In genomic region chr2:220318508-220318907, GRCh38 we compare ENCODE assay signal across 30 cellular contexts.
"Had no signal": no experiment of that assay in that cellular context is flagged by ENCODE, and none has a peak within 500 bp of the region (broad histone marks: within the 10 kb centered on the region; RNA-seq: fewer than 3 reads in every experiment).

No MANE protein-coding gene starts in this region.

- H3K79me2 ChIP-seq: parathyroid adenoma had no signal

- H3K4me3 ChIP-seq: neural progenitor cell, ovary, psoas muscle, right lobe of liver, sigmoid colon, stomach, suprapubic skin, testis, tibial artery, transverse colon, upper lobe of right lung, vagina had no signal

- H3K4me3 Mint-ChIP-seq: naive thymus-derived CD4-positive, alpha-beta T cell; natural killer cell; nephron; neural progenitor cell; stimulated activated effector memory CD8-positive, alpha-beta T cell treated with anti-CD3 and anti-CD28 coated beads, Interleukin-12 subunit alpha, Interleukin-12 subunit beta, amount 100 ng/mL, for 72 hours; stimulated activated naive B cell treated with anti-CD40 and anti-IgM and Interleukin-4, amounts not matched to agents 10 μg/mL and 1 μg/mL and 100 μg/mL, for 72 hours; stimulated activated naive CD8-positive, alpha-beta T cell treated with anti-CD3 and anti-CD28 coated beads, Interleukin-15, Interleukin-2, amounts not matched to agents 100 ng/mL and 50 ng/mL, for 24 hours; type B pancreatic cell had no signal

- H3K9me3 Mint-ChIP-seq: type B pancreatic cell had no signal

- H3K27ac ChIP-seq: neural progenitor cell, ovary, parathyroid adenoma, psoas muscle, right lobe of liver, sigmoid colon, stomach, suprapubic skin, testis, tibial artery, transverse colon, upper lobe of right lung, vagina had no signal

- H3K4me1 ChIP-seq: neural progenitor cell, parathyroid adenoma, psoas muscle, right lobe of liver, sigmoid colon, stomach, suprapubic skin, testis, transverse colon, upper lobe of right lung had no signal

- ATAC-seq: naive thymus-derived CD4-positive, alpha-beta T cell; natural killer cell; psoas muscle; right cardiac atrium; right lobe of liver; stimulated activated effector memory CD8-positive, alpha-beta T cell treated with anti-CD3 and anti-CD28 coated beads, Interleukin-12 subunit alpha, Interleukin-12 subunit beta, amount 100 ng/mL, for 72 hours; stimulated activated naive B cell treated with anti-CD40 and anti-IgM and Interleukin-4, amounts not matched to agents 10 μg/mL and 1 μg/mL and 100 μg/mL, for 72 hours; upper lobe of right lung had no signal

- H2AFZ ChIP-seq: neural progenitor cell, parathyroid adenoma had no signal

- H3K4me2 ChIP-seq: neural progenitor cell had no signal

- H3K36me3 Mint-ChIP-seq: naive thymus-derived CD4-positive, alpha-beta T cell; natural killer cell; neural progenitor cell; stimulated activated effector memory CD8-positive, alpha-beta T cell treated with anti-CD3 and anti-CD28 coated beads, Interleukin-12 subunit alpha, Interleukin-12 subunit beta, amount 100 ng/mL, for 72 hours; stimulated activated naive B cell treated with anti-CD40 and anti-IgM and Interleukin-4, amounts not matched to agents 10 μg/mL and 1 μg/mL and 100 μg/mL, for 72 hours had no signal

- H3K4me1 Mint-ChIP-seq: naive thymus-derived CD4-positive, alpha-beta T cell; natural killer cell; neural progenitor cell; stimulated activated effector memory CD8-positive, alpha-beta T cell treated with anti-CD3 and anti-CD28 coated beads, Interleukin-12 subunit alpha, Interleukin-12 subunit beta, amount 100 ng/mL, for 72 hours; stimulated activated naive B cell treated with anti-CD40 and anti-IgM and Interleukin-4, amounts not matched to agents 10 μg/mL and 1 μg/mL and 100 μg/mL, for 72 hours had no signal

- DNase-seq: naive thymus-derived CD4-positive, alpha-beta T cell; natural killer cell; occipital lobe; ovary; posterior cingulate gyrus; psoas muscle; right cardiac atrium; right lobe of liver; sigmoid colon; small intestine; stimulated activated CD4-positive, alpha-beta T cell treated with anti-CD3 and anti-CD28 coated beads, Interleukin-15, amount 100 ng/mL, for 24 hours; stimulated activated CD4-positive, alpha-beta T cell treated with anti-CD3 and anti-CD28 coated beads, Interleukin-2, amount 100 ng/mL, for 24 hours; stimulated activated CD4-positive, alpha-beta T cell treated with anti-CD3 and anti-CD28 coated beads, Interleukin-2, amount 100 ng/mL, for 48 hours; stimulated activated CD4-positive, alpha-beta T cell treated with anti-CD3 and anti-CD28 coated beads, Interleukin-4, amount 100 ng/mL, for 24 hours; stimulated activated naive B cell treated with anti-CD40 and anti-IgM and Interleukin-4, amounts not matched to agents 10 μg/mL and 1 μg/mL and 100 μg/mL, for 72 hours; stimulated activated naive CD4-positive, alpha-beta T cell treated with Interleukin-2 at 50 U/mL for 16 hours; stomach; testis; tibial artery; transverse colon; upper lobe of right lung had no signal

- H3K27me3 ChIP-seq: neural progenitor cell, ovary, right lobe of liver, sigmoid colon, stomach, suprapubic skin, testis, tibial artery, transverse colon, upper lobe of right lung, vagina had no signal

- H3K27me3 Mint-ChIP-seq: progenitor cell of endocrine pancreas; stimulated activated naive B cell treated with anti-CD40 and anti-IgM and Interleukin-4, amounts not matched to agents 10 μg/mL and 1 μg/mL and 100 μg/mL, for 72 hours; stimulated activated naive CD8-positive, alpha-beta T cell treated with anti-CD3 and anti-CD28 coated beads, Interleukin-15, Interleukin-2, amounts not matched to agents 100 ng/mL and 50 ng/mL, for 24 hours; type B pancreatic cell had no signal

- H3K9me3 ChIP-seq: ovary, psoas muscle, right lobe of liver, sigmoid colon, suprapubic skin, testis, tibial artery, transverse colon, upper lobe of right lung, vagina had no signal

- H3K27ac Mint-ChIP-seq: naive thymus-derived CD4-positive, alpha-beta T cell; natural killer cell; nephron; neural progenitor cell; progenitor cell of endocrine pancreas; stimulated activated effector memory CD8-positive, alpha-beta T cell treated with anti-CD3 and anti-CD28 coated beads, Interleukin-12 subunit alpha, Interleukin-12 subunit beta, amount 100 ng/mL, for 72 hours; stimulated activated naive B cell treated with anti-CD40 and anti-IgM and Interleukin-4, amounts not matched to agents 10 μg/mL and 1 μg/mL and 100 μg/mL, for 72 hours; stimulated activated naive CD8-positive, alpha-beta T cell treated with anti-CD3 and anti-CD28 coated beads, Interleukin-15, Interleukin-2, amounts not matched to agents 100 ng/mL and 50 ng/mL, for 24 hours; type B pancreatic cell had no signal

- H3K9ac ChIP-seq: neural progenitor cell, parathyroid adenoma had no signal

- H3K36me3 ChIP-seq: neural progenitor cell, ovary, right lobe of liver, sigmoid colon, stomach, suprapubic skin, tibial artery, transverse colon, upper lobe of right lung, vagina had no signal
